8 cellular contexts compared by ENCODE assay signal in genomic region chr10:86411281-86411841, GRCh38. TPM values are rescaled to one million over a fixed set of nuclear protein-coding genes. Genes with fewer than 3 reads are reported as not detected.
DNase-seq lines count a peak whose midpoint lies in the region; ATAC-seq and TF ChIP-seq lines count a peak whose summit lies in the region.

No MANE protein-coding gene starts in this region.

- no peaks in the 10 kb centered on the region for H3K4me1 Mint-ChIP-seq in brain

- peaks cover 17% of the 10 kb centered on the region for H3K27me3 Mint-ChIP-seq in brain

- TF ChIP-seq CTCF in brain (conservative IDR thresholded peaks at IDR 0.05): no peak

- H3K36me3 Mint-ChIP-seq in brain: no peaks in the 10 kb centered on the region

- ATAC-seq in GM21529 (IDR thresholded peaks at IDR 0.05; ENCODE audit: unreplicated experiment): peak; percentile 65

- DNase-seq in GM03348 (ENCODE audit: low spot score) (peak; percentile 71), MV-4-11 (lab: John Stamatoyannopoulos, UW) (peak; percentile 66), middle frontal gyrus (ENCODE audit: extremely low spot score, low spot score) (peak; percentile 33), NCI-H2107 treated with DMSO at 0.1 percent for 48 hours (lab: John Stamatoyannopoulos, UW; ENCODE audit: unreplicated experiment) (no peak), HuH-7.5 (ENCODE audit: low spot score) (no peak), HK-2 (ENCODE audit: unreplicated experiment) (no peak)

- H3K9me3 Mint-ChIP-seq in brain: peaks cover 0 to 6% (median 2%) of the 10 kb centered on the region in 5 experiments

- peak overlapping the region in 3 of 5 experiments; percentile 12 to 73 (median 37) for H3K27ac Mint-ChIP-seq in brain

- no peak overlapping the region for H3K4me3 Mint-ChIP-seq in brain

RNA-seq across cellular contexts. Expression of gene GRID1, which starts 44.8 kb away (rescaled TPM):
- polyA plus RNA-seq in brain (ENCODE audit: insufficient read depth, low read depth, low replicate concordance): 13.2 TPM

Comparison
In these comparisons a context has a peak if more than half of its experiments do, and no peak if none do; other contexts are left out.
1. DNase-seq: peak in GM03348 (single experiment), MV-4-11 (single experiment) and middle frontal gyrus (single experiment); none in NCI-H2107 treated with DMSO at 0.1 percent for 48 hours (single experiment), HuH-7.5 (single experiment) and HK-2 (single experiment).